ENCODE assay signal across 10 cellular contexts in the genomic region with DNA sequence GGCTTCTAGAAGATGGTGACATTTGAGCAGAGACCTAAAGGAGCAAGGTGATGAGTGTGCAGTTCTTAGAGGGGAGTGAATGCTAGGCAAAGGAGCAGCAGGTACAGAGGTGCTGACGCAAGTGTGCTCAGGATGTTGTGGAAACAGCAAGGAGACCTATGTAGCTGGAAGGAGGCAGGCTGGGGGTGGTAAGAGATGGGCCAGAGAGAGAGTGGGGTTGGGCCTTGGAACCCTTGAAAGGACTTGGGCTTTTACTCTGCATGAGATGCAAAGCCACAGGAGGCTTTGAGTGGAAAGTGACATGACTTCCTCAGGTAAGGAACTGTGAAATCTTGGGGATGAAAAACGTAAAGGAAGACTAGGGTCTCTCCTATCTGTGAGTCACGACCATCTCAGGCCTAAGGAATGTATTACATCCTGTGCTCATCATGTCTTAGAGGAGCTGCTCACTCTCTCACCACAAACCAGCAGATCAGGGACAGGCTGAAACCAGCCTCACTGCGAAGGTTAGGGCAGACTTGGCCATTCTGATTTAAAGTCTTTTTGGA.
DNase-seq lines count a peak whose midpoint lies in the region; ATAC-seq, FAIRE-seq and TF ChIP-seq lines count a peak whose summit lies in the region.
"Had no signal": no experiment of that assay in that cellular context is flagged by ENCODE, and none has a peak within 500 bp of the region (broad histone marks: within the 10 kb centered on the region; RNA-seq: fewer than 3 reads in every experiment).

No MANE protein-coding gene starts in this region.

- H3K4me3 Mint-ChIP-seq in activated CD4-positive, alpha-beta T cell treated with anti-CD3 and anti-CD28 coated beads for 36 hours: peak overlapping the region; percentile 0
- peak overlapping the region; percentile 71 for H3K4me3 Mint-ChIP-seq in stimulated activated effector memory CD8-positive, alpha-beta T cell treated with anti-CD3 and anti-CD28 coated beads, Interleukin-12 subunit alpha, Interleukin-12 subunit beta, amount 100 ng/mL, for 72 hours
- no peak overlapping the region for H3K4me3 Mint-ChIP-seq in progenitor cell of endocrine pancreas (ENCODE audit: low read depth)

- no peak for TF ChIP-seq CTCF in progenitor cell of endocrine pancreas (IDR thresholded peaks at IDR 0.05; ENCODE audit: unreplicated experiment)
- no peak for TF ChIP-seq CTCF in mucosa of descending colon (IDR thresholded peaks at IDR 0.05)

- no peaks in the 10 kb centered on the region for H3K9me3 ChIP-seq in mucosa of descending colon

- H3K27ac Mint-ChIP-seq in activated CD4-positive, alpha-beta T cell treated with anti-CD3 and anti-CD28 coated beads for 36 hours: peak overlapping the region; percentile 94
- H3K27ac Mint-ChIP-seq in stimulated activated effector memory CD8-positive, alpha-beta T cell treated with anti-CD3 and anti-CD28 coated beads, Interleukin-12 subunit alpha, Interleukin-12 subunit beta, amount 100 ng/mL, for 72 hours: peak overlapping the region; percentile 100
- H3K27ac Mint-ChIP-seq in progenitor cell of endocrine pancreas: no peak overlapping the region

- H3K4me1 Mint-ChIP-seq in activated CD4-positive, alpha-beta T cell treated with anti-CD3 and anti-CD28 coated beads for 36 hours: peaks cover 73% of the 10 kb centered on the region
- H3K4me1 Mint-ChIP-seq in stimulated activated effector memory CD8-positive, alpha-beta T cell treated with anti-CD3 and anti-CD28 coated beads, Interleukin-12 subunit alpha, Interleukin-12 subunit beta, amount 100 ng/mL, for 72 hours: peaks cover 77% of the 10 kb centered on the region
- peaks cover 16% of the 10 kb centered on the region for H3K4me1 Mint-ChIP-seq in progenitor cell of endocrine pancreas (ENCODE audit: low read depth)

- DNase-seq in activated CD4-positive, alpha-beta T cell treated with anti-CD3 and anti-CD28 coated beads for 36 hours: peak; percentile 57
- DNase-seq in activated CD4-positive, alpha-beta T cell treated with anti-CD3 and anti-CD28 coated beads, Interleukin-2, amount 50 U/mL, for 4 hours: no peak
- DNase-seq in RCC 7860 (ENCODE audit: low spot score) (peak; percentile 98), dedifferentiated amniotic fluid mesenchymal stem cell (ENCODE audit: extremely low spot score) (peak; percentile 60), DMS53 treated with DMSO at 0.1 percent for 48 hours (lab: John Stamatoyannopoulos, UW; ENCODE audit: unreplicated experiment) (no peak), progenitor cell of endocrine pancreas (ENCODE audit: low spot score, unreplicated experiment) (no peak), mucosa of descending colon (no peak)
- peak in 1 of 2 donors; percentile 68 for DNase-seq in stimulated activated effector memory CD8-positive, alpha-beta T cell treated with anti-CD3 and anti-CD28 coated beads, Interleukin-12 subunit alpha, Interleukin-12 subunit beta, amount 100 ng/mL, for 72 hours (ENCODE audit: low spot score in 2 of 2)
- DNase-seq: SJCRH30 had no signal

- H3K27me3 Mint-ChIP-seq in activated CD4-positive, alpha-beta T cell treated with anti-CD3 and anti-CD28 coated beads for 36 hours: no peaks in the 10 kb centered on the region
- H3K27me3 Mint-ChIP-seq in progenitor cell of endocrine pancreas: no peaks in the 10 kb centered on the region

- peak; percentile 94 for FAIRE-seq in RCC 7860 (lab: Jason Lieb, UNC)
- FAIRE-seq: endometrium had no signal

- peak; percentile 71 for ATAC-seq in activated CD4-positive, alpha-beta T cell treated with anti-CD3 and anti-CD28 coated beads for 36 hours
- peak; percentile 78 for ATAC-seq in stimulated activated effector memory CD8-positive, alpha-beta T cell treated with anti-CD3 and anti-CD28 coated beads, Interleukin-12 subunit alpha, Interleukin-12 subunit beta, amount 100 ng/mL, for 72 hours
- no peak for ATAC-seq in mucosa of descending colon

- CTCF ChIA-PET in activated CD4-positive, alpha-beta T cell treated with anti-CD3 and anti-CD28 coated beads for 36 hours (lab: Charles Lee): interaction anchor here (0.6 to 1.3 kb wide), 3 partner anchors 17 to 25 kb away, joined by 3 to 4 read pairs (median 4); no protein-coding TSS in a partner anchor

- peaks cover 3% of the 10 kb centered on the region for H3K9me3 Mint-ChIP-seq in activated CD4-positive, alpha-beta T cell treated with anti-CD3 and anti-CD28 coated beads for 36 hours (ENCODE audit: low read depth)
- peaks cover 2% of the 10 kb centered on the region for H3K9me3 Mint-ChIP-seq in stimulated activated effector memory CD8-positive, alpha-beta T cell treated with anti-CD3 and anti-CD28 coated beads, Interleukin-12 subunit alpha, Interleukin-12 subunit beta, amount 100 ng/mL, for 72 hours
- no peaks in the 10 kb centered on the region for H3K9me3 Mint-ChIP-seq in progenitor cell of endocrine pancreas (ENCODE audit: low read depth)

- peaks cover 47% of the 10 kb centered on the region for H3K36me3 Mint-ChIP-seq in activated CD4-positive, alpha-beta T cell treated with anti-CD3 and anti-CD28 coated beads for 36 hours (ENCODE audit: low read depth)
- H3K36me3 Mint-ChIP-seq in stimulated activated effector memory CD8-positive, alpha-beta T cell treated with anti-CD3 and anti-CD28 coated beads, Interleukin-12 subunit alpha, Interleukin-12 subunit beta, amount 100 ng/mL, for 72 hours: peaks cover 15% of the 10 kb centered on the region
- H3K36me3 Mint-ChIP-seq in progenitor cell of endocrine pancreas (ENCODE audit: insufficient read depth): no peaks in the 10 kb centered on the region

- H3K4me3 ChIP-seq in mucosa of descending colon: no peak overlapping the region
- H3K4me3 ChIP-seq: SJCRH30 had no signal

- POLR2A ChIA-PET in activated CD4-positive, alpha-beta T cell treated with anti-CD3 and anti-CD28 coated beads for 36 hours (lab: Charles Lee): interaction anchor here (0.8 to 2.7 kb wide), 8 partner anchors 12 to 332 kb away, joined by 3 to 29 read pairs (median 4); no protein-coding TSS in a partner anchor

- peaks cover 25% of the 10 kb centered on the region for H3K4me1 ChIP-seq in mucosa of descending colon (ENCODE audit: low read depth)

- intact Hi-C loops in activated CD4-positive, alpha-beta T cell treated with anti-CD3 and anti-CD28 coated beads for 36 hours (cut with DNase I, micrococcal nuclease): no loop called here
- intact Hi-C loops in mucosa of descending colon (cut with DNase I, micrococcal nuclease): no loop called here

- H3K36me3 ChIP-seq in mucosa of descending colon (ENCODE audit: low read depth): no peaks in the 10 kb centered on the region
- H3K36me3 ChIP-seq: SJCRH30 had no signal

Comparison
In these comparisons a context has a peak if more than half of its experiments do, and no peak if none do; other contexts are left out.
1. DNase-seq: peak in activated CD4-positive, alpha-beta T cell treated with anti-CD3 and anti-CD28 coated beads for 36 hours (single experiment), RCC 7860 (single experiment) and dedifferentiated amniotic fluid mesenchymal stem cell (single experiment); none in activated CD4-positive, alpha-beta T cell treated with anti-CD3 and anti-CD28 coated beads, Interleukin-2, amount 50 U/mL, for 4 hours (0 of 2), DMS53 treated with DMSO at 0.1 percent for 48 hours (single experiment), progenitor cell of endocrine pancreas (single experiment) and mucosa of descending colon (0 of 3).